In genomic region chrX:39645059-39645895, GRCh38 we compare ENCODE assay signal across 10 cellular contexts.
DNase-seq lines count a peak whose midpoint lies in the region; ATAC-seq and TF ChIP-seq lines count a peak whose summit lies in the region.
"Had no signal": no experiment of that assay in that cellular context is flagged by ENCODE, and none has a peak within 500 bp of the region (broad histone marks: within the 10 kb centered on the region; RNA-seq: fewer than 3 reads in every experiment).

No MANE protein-coding gene starts in this region.

- H3K27ac ChIP-seq in muscle layer of colon (ENCODE audit: low read depth, low read length) (peak overlapping the region; percentile 42), aorta (ENCODE audit: low read depth in 1 of 2, low read length in 2 of 2) (peak overlapping the region in 1 of 2 donors; percentile 80), RWPE1 (no peak overlapping the region)

- no peak for TF ChIP-seq CTCF in RWPE1 (conservative IDR thresholded peaks at IDR 0.05; ENCODE audit: low read depth)

- H3K4me3 ChIP-seq in muscle layer of colon (ENCODE audit: low read depth in 1 of 2, low read length in 2 of 2): no peak overlapping the region
- H3K4me3 ChIP-seq in aorta (ENCODE audit: low read length in 2 of 2): no peak overlapping the region

- H3K9ac ChIP-seq in muscle layer of colon (ENCODE audit: low read length): no peak overlapping the region

- H3K9me3 ChIP-seq in muscle layer of colon (ENCODE audit: low read length): no peaks in the 10 kb centered on the region
- no peaks in the 10 kb centered on the region for H3K9me3 ChIP-seq in aorta (ENCODE audit: control insufficient read depth, low read length)

- POLR2A ChIA-PET in RWPE1 (lab: Yijun Ruan, JAX; ENCODE audit: low non-redundant PET): no interaction called here

- peak; percentile 73 for ATAC-seq in Right ventricle myocardium inferior
- peak; percentile 83 for ATAC-seq in aorta (ENCODE audit: low FRiP score)
- no peak for ATAC-seq in HG03460 (IDR thresholded peaks at IDR 0.05; ENCODE audit: unreplicated experiment)

- DNase-seq in Right ventricle myocardium inferior (ENCODE audit: missing footprints) (peak; percentile 76), cardiac septum (ENCODE audit: low spot score) (no peak), brain pericyte (ENCODE audit: low read depth, low spot score) (peak; percentile 11), aorta (peak; percentile 90 to 91), RWPE1 (ENCODE audit: low spot score) (no peak), retina (no peak)
- DNase-seq: DMS79, occipital lobe had no signal

- H3K27me3 ChIP-seq in muscle layer of colon (ENCODE audit: control insufficient read depth in 1 of 2, insufficient read depth in 2 of 2, low read length in 2 of 2) (peaks cover 0 to 5% of the 10 kb centered on the region in 2 donors), aorta (ENCODE audit: control insufficient read depth in 1 of 2, insufficient read depth in 2 of 2, low read length in 1 of 2) (no peaks in the 10 kb centered on the region)

- WGBS in aorta, 2 donors: 11 to 40% methylated on average over 22 of the region's 22 CpGs

- H3K36me3 ChIP-seq in muscle layer of colon (ENCODE audit: insufficient read depth, low read length): no peaks in the 10 kb centered on the region
- no peaks in the 10 kb centered on the region for H3K36me3 ChIP-seq in aorta (ENCODE audit: control insufficient read depth in 1 of 2, insufficient read depth in 2 of 2, low read length in 1 of 2)

- H3K4me1 ChIP-seq in muscle layer of colon (ENCODE audit: insufficient read depth, low read length): no peaks in the 10 kb centered on the region
- H3K4me1 ChIP-seq in aorta (ENCODE audit: control insufficient read depth in 1 of 2, insufficient read depth in 2 of 2, low read length in 2 of 2): no peaks in the 10 kb centered on the region

- CTCF ChIA-PET in RWPE1 (lab: Yijun Ruan, JAX): no interaction called here

- intact Hi-C loops in Right ventricle myocardium inferior (cut with DNase I): no loop called here
- intact Hi-C loops in cardiac septum (cut with DNase I): no loop called here
- intact Hi-C loops in aorta (cut with DNase I): loop anchor here (2.0 to 10.0 kb wide), 2 partner anchors 34 to 80 kb away; no protein-coding TSS in a partner anchor

Comparison
In these comparisons a context has a peak if more than half of its experiments do, and no peak if none do; other contexts are left out.
1. DNase-seq: peak in Right ventricle myocardium inferior (single experiment), brain pericyte (single experiment) and aorta (2 of 2); none in cardiac septum (single experiment), RWPE1 (single experiment) and retina (single experiment).
2. intact Hi-C loops: an anchor here in aorta (2.0 to 10.0 kb wide); none called in Right ventricle myocardium inferior and cardiac septum.